8 cellular contexts compared by ENCODE assay signal in genomic region chr7:4682621-4683042, GRCh38. TPM values are rescaled to one million over a fixed set of nuclear protein-coding genes. Genes with fewer than 3 reads are reported as not detected.
DNase-seq lines count a peak whose midpoint lies in the region; ATAC-seq and TF ChIP-seq lines count a peak whose summit lies in the region.

No MANE protein-coding gene starts in this region.

- H4K91ac ChIP-seq in IMR-90 (ENCODE audit: insufficient read depth, low read depth, low read length): peak overlapping the region; percentile 96

- H3K9me3 ChIP-seq in IMR-90 (ENCODE audit: control insufficient read depth, insufficient read depth, low read length) (no peaks in the 10 kb centered on the region), ectodermal cell (ENCODE audit: control insufficient read depth, low read length) (no peaks in the 10 kb centered on the region), mononuclear cell (ENCODE audit: low read depth, low read length) (no peaks in the 10 kb centered on the region), testis (no peaks in the 10 kb centered on the region)

- peaks cover 32% of the 10 kb centered on the region for H4K20me1 ChIP-seq in IMR-90 (ENCODE audit: insufficient read depth, low read length)

- peak overlapping the region; percentile 100 for H3K9ac ChIP-seq in IMR-90 (ENCODE audit: low read depth, low read length)

- POLR2A ChIA-PET in IMR-90 (lab: Charles Lee; ENCODE audit: unreplicated experiment): no interaction called here

- peak overlapping the region; percentile 99 for H2BK5ac ChIP-seq in IMR-90 (ENCODE audit: low read depth, low read length, poor library complexity, severe bottlenecking)

- peak overlapping the region; percentile 76; the same call in 1 of the 2 replicates for H3K56ac ChIP-seq in IMR-90 (ENCODE audit: extremely low read depth, insufficient read depth, low read length)

- ATAC-seq in GM21529 (IDR thresholded peaks at IDR 0.05; ENCODE audit: unreplicated experiment) (peak; percentile 39), IMR-90 (ENCODE audit: low read depth) (peak; percentile 22)

- peaks cover 9% of the 10 kb centered on the region; the same call in 1 of the 2 replicates for H3K9me1 ChIP-seq in IMR-90 (ENCODE audit: insufficient read depth, low read length)

- H4K8ac ChIP-seq in IMR-90 (ENCODE audit: low read depth in 2 of 2, low read length in 2 of 2): peak overlapping the region in 1 of 2 experiments; percentile 75; a peak in 1 of 4 replicates

- H2AK9ac ChIP-seq in IMR-90 (replicated peaks; ENCODE audit: low read depth, low read length, poor library complexity): peak overlapping the region; percentile 99

- 1% methylated on average over 14 of the region's 47 CpGs; no CpG with 5 or more reads in 1 of the 2 experiments for WGBS in IMR-90 (ENCODE audit: extremely low coverage in 2 of 2, insufficient read length in 1 of 2), 2 experiments
- WGBS in ectodermal cell, 2 experiments: 1 to 2% methylated on average over 44 to 46 of the region's 47 CpGs
- 0% methylated on average over 40 of the region's 47 CpGs; no CpG with 5 or more reads in 1 of the 2 donors for WGBS in testis, 2 donors

- H3K4me1 ChIP-seq in IMR-90 (ENCODE audit: control insufficient read depth, insufficient read depth, low read length) (peaks cover 9% of the 10 kb centered on the region), ectodermal cell (ENCODE audit: control insufficient read depth, insufficient read depth, low read length) (peaks cover 14% of the 10 kb centered on the region), mononuclear cell (ENCODE audit: insufficient read depth, low read length) (peaks cover 33% of the 10 kb centered on the region), testis (peaks cover 15% of the 10 kb centered on the region)

- TF ChIP-seq CTCF in IMR-90 (conservative IDR thresholded peaks at IDR 0.05; ENCODE audit: low read depth, low read length) (0 out of 2 replicates have a peak, but pooled peaks have one; percentile 4), testis (IDR thresholded peaks at IDR 0.05) (no peak)

- TF ChIP-seq RAD21 in IMR-90 (IDR thresholded peaks at IDR 0.05; ENCODE audit: low read length): no peak

- TF ChIP-seq POLR2A in IMR-90 (IDR thresholded peaks at IDR 0.05; ENCODE audit: low read depth, low read length) (no peak), testis (IDR thresholded peaks at IDR 0.05) (no peak)

- H3K23ac ChIP-seq in IMR-90 (ENCODE audit: low read depth, low read length): peak overlapping the region; percentile 94; the same call in 1 of the 2 replicates

- H3K79me1 ChIP-seq in IMR-90 (ENCODE audit: low read depth in 1 of 2, low read length in 2 of 2): peaks cover 24 to 45% of the 10 kb centered on the region in 2 experiments

- H2AK5ac ChIP-seq in IMR-90 (ENCODE audit: low read depth, low read length): peak overlapping the region; percentile 97

- peak overlapping the region; percentile 96 for H3K4me2 ChIP-seq in IMR-90 (ENCODE audit: low read depth, low read length)

- no peak overlapping the region for H2BK20ac ChIP-seq in IMR-90 (ENCODE audit: low read depth, low read length)

- H3K27ac ChIP-seq in IMR-90 (ENCODE audit: insufficient read depth, low read length) (peak overlapping the region; percentile 100), ectodermal cell (ENCODE audit: insufficient read depth, low read depth, low read length, poor library complexity, severe bottlenecking) (no peak overlapping the region), testis (peak overlapping the region; percentile 92 to 95)

- H3K4ac ChIP-seq in IMR-90 (ENCODE audit: low read depth, low read length): peak overlapping the region; percentile 99

- H3K36me3 ChIP-seq in IMR-90 (ENCODE audit: control insufficient read depth, insufficient read depth, low read length) (peaks cover 10% of the 10 kb centered on the region), ectodermal cell (ENCODE audit: control insufficient read depth, insufficient read depth, low read length) (no peaks in the 10 kb centered on the region), testis (ENCODE audit: low read depth, missing control alignments) (no peaks in the 10 kb centered on the region)

- no peak overlapping the region; the same call in 2 of the 3 replicates for H2BK15ac ChIP-seq in IMR-90 (ENCODE audit: low read depth, low read length)

- peak overlapping the region; percentile 77 for H2AFZ ChIP-seq in IMR-90 (replicated peaks; ENCODE audit: low read length, poor library complexity)

- peak; percentile 41 for DNase-seq in EL
- peak; percentile 47 for DNase-seq in IMR-90
- peak; percentile 24 to 38 for DNase-seq in activated CD4-positive, alpha-beta T cell treated with anti-CD3 and anti-CD28 coated beads for 4 hours
- DNase-seq in testis: no peak
- DNase-seq in inferior parietal cortex (ENCODE audit: extremely low spot score): no peak

- CTCF ChIA-PET in IMR-90 (lab: Yijun Ruan, JAX): interaction anchor here (1.3 kb wide), 1 partner anchor 41 kb away, joined by 3 read pairs; no protein-coding TSS in a partner anchor

- H3K18ac ChIP-seq in IMR-90 (ENCODE audit: low read depth, low read length): peak overlapping the region; percentile 91; the same call in 1 of the 2 replicates

- no TSS peak for BruUV-seq in IMR-90 (replicated peaks; lab: Mats Ljungman, UMichigan)

- in situ Hi-C loops in IMR-90 (cut with MboI; ENCODE audit: low sequenced_read_pairs): no loop called here

- peak overlapping the region; percentile 55 for H4K5ac ChIP-seq in IMR-90 (ENCODE audit: low read depth, low read length)

- H2BK120ac ChIP-seq in IMR-90 (ENCODE audit: low read depth, low read length): no peak overlapping the region; the same call in 1 of the 2 replicates

- H3K27me3 ChIP-seq in IMR-90 (ENCODE audit: control insufficient read depth, insufficient read depth, low read length) (no peaks in the 10 kb centered on the region), ectodermal cell (ENCODE audit: control insufficient read depth, insufficient read depth, low read length, poor library complexity, severe bottlenecking) (peaks cover 20% of the 10 kb centered on the region), mononuclear cell (ENCODE audit: insufficient read depth, low read length) (no peaks in the 10 kb centered on the region), testis (no peaks in the 10 kb centered on the region)

- dilution Hi-C loops in IMR-90 (cut with HindIII; ENCODE audit: low sequenced_read_pairs, unreplicated experiment): no loop called here

- H3K4me3 ChIP-seq in IMR-90 (ENCODE audit: insufficient read depth, low read depth, low read length) (peak overlapping the region; percentile 91), ectodermal cell (ENCODE audit: insufficient read depth, low read depth, low read length) (peak overlapping the region; percentile 79), mononuclear cell (ENCODE audit: low read length) (peak overlapping the region; percentile 67), testis (peak overlapping the region; percentile 80 to 93)

- H3K14ac ChIP-seq in IMR-90 (replicated peaks; ENCODE audit: low read depth, low read length): peak overlapping the region; percentile 98

- intact Hi-C loops in IMR-90 (cut with micrococcal nuclease) (loop anchor here (2.0 kb wide), 1 partner anchor 72 kb away; no protein-coding TSS in a partner anchor), testis (cut with DNase I; ENCODE audit: low total_unique reads) (loop anchor here (5.0 to 10.0 kb wide), 2 partner anchors 40 to 62 kb away; no protein-coding TSS in a partner anchor)

TF ChIP-seq in IMR-90, 13 proteins besides CTCF, POLR2A, EP300 and RAD21:
- TF ChIP-seq FOS (IDR thresholded peaks at IDR 0.05; ENCODE audit: low read depth, low read length) (no peak), BHLHE40 (IDR thresholded peaks at IDR 0.05; ENCODE audit: low read depth, low read length) (no peak), ELK1 (IDR thresholded peaks at IDR 0.05; ENCODE audit: borderline replicate concordance, low read depth, low read length) (no peak), SMC3 (IDR thresholded peaks at IDR 0.05; ENCODE audit: low read depth, low read length) (peak; percentile 9; the same call in 1 of the 2 replicates)

RNA-seq across cellular contexts. Expression of gene FOXK1, which starts 0.5 kb away (rescaled TPM):
- total RNA-seq in IMR-90 (2012; rRNA removed): 4.3 and 5.0 TPM in 2 replicates
- polyA plus RNA-seq in IMR-90 (2012; rRNA removed): 8.8 TPM in 2 replicates
- 6.7 and 6.8 TPM in 2 replicates for polyA plus RNA-seq in IMR-90 (2012; cell fraction: cytosol; rRNA removed)
- polyA plus RNA-seq in IMR-90 (2012; cell fraction: nucleus; rRNA removed; ENCODE audit: low replicate concordance): 18.7 and 30.1 TPM in 2 replicates
- 15.4 TPM for polyA plus RNA-seq in ectodermal cell (2013, experiment 1 of 4)
- polyA plus RNA-seq in ectodermal cell (2013, experiment 2 of 4): 18.3 TPM
- 10.4 TPM for polyA plus RNA-seq in ectodermal cell (2013, experiment 3 of 4)
- polyA plus RNA-seq in ectodermal cell (2013, experiment 4 of 4): 10.8 TPM
- total RNA-seq in mononuclear cell: 41.5 TPM
- 10 to 100 TPM; 56.7 to 65.2 TPM for total RNA-seq in testis
- 21.9 TPM for polyA plus RNA-seq in testis (ENCODE audit: insufficient read depth, low read depth, low replicate concordance)

Comparison
In these comparisons a context has a peak if more than half of its experiments do, and no peak if none do; other contexts are left out.
1. DNase-seq: peak in EL (single experiment), IMR-90 (single experiment) and activated CD4-positive, alpha-beta T cell treated with anti-CD3 and anti-CD28 coated beads for 4 hours (2 of 2); none in testis (single experiment) and inferior parietal cortex (single experiment).
2. Peak in every context shown above with its lines, with median percentiles within 50 percentile points of each other: H3K4me3 ChIP-seq.